Comparison of ENCODE assay signal across 8 cellular contexts in genomic region chr12:110403146-110403974, GRCh38. TPM values are rescaled to one million over a fixed set of nuclear protein-coding genes. Genes with fewer than 3 reads are reported as not detected.
DNase-seq lines count a peak whose midpoint lies in the region; ATAC-seq and TF ChIP-seq lines count a peak whose summit lies in the region.

Gene ANAPC7, minus strand, starts transcription at chr12:110403708. Its CDS starts 81 bp downstream, at chr12:110403627.

- no peaks in the 10 kb centered on the region for H3K9me3 ChIP-seq in right atrium auricular region
- H3K9me3 ChIP-seq in psoas muscle, result no peaks in the 10 kb centered on the region

- DNase-seq in GM04504 (ENCODE audit: low read depth) (peak; percentile 78), NCI-H187 treated with DMSO at 0.1 percent for 48 hours (lab: John Stamatoyannopoulos, UW) (peak; percentile 80), T-helper 2 cell (peak; percentile 74 to 87 (median 85)), right atrium auricular region (ENCODE audit: low spot score) (peak; percentile 91), psoas muscle (peak; percentile 91 to 97)

- peak within 1 kb of the TSS; percentile 88 to 98 for H3K4me3 ChIP-seq in right atrium auricular region
- peak within 1 kb of the TSS; percentile 96 for H3K4me3 ChIP-seq in psoas muscle
- H3K4me3 ChIP-seq in urinary bladder (ENCODE audit: low read depth, low read length), result peak within 1 kb of the TSS; percentile 91

- H3K27ac ChIP-seq in angular gyrus (ENCODE audit: low read depth, low read length) (peak within 1 kb of the TSS; percentile 97), right atrium auricular region (peak within 1 kb of the TSS; percentile 94 to 96), psoas muscle (peak within 1 kb of the TSS; percentile 95), urinary bladder (ENCODE audit: low read depth) (peak within 1 kb of the TSS; percentile 76)

- H3K4me1 ChIP-seq in right atrium auricular region (peaks cover 0 to 14% of the 10 kb centered on the region in 2 donors), psoas muscle (peaks cover 6% of the 10 kb centered on the region), urinary bladder (ENCODE audit: insufficient read depth) (no peaks in the 10 kb centered on the region)

- 0 to 1% (median 0%) methylated on average over 58 to 62 of the region's 62 CpGs for WGBS in psoas muscle, 3 donors
- WGBS in urinary bladder, result under 1% methylated on average over 62 of the region's 62 CpGs

- H3K27me3 ChIP-seq in right atrium auricular region, result no peaks in the 10 kb centered on the region
- H3K27me3 ChIP-seq in psoas muscle (ENCODE audit: insufficient read depth in 3 of 3, low read length in 2 of 3), result no peaks in the 10 kb centered on the region

- ATAC-seq in HG02852 (IDR thresholded peaks at IDR 0.05; ENCODE audit: unreplicated experiment), result peak; percentile 77
- peak; percentile 98 to 99 (median 98) for ATAC-seq in psoas muscle

- peaks cover 14% of the 10 kb centered on the region for H3K36me3 ChIP-seq in right atrium auricular region
- peaks cover 0 to 32% of the 10 kb centered on the region in 2 donors for H3K36me3 ChIP-seq in psoas muscle (ENCODE audit: insufficient read depth in 1 of 2, low read depth in 1 of 2)
- no peaks in the 10 kb centered on the region for H3K36me3 ChIP-seq in urinary bladder (ENCODE audit: insufficient read depth)

- intact Hi-C loops in psoas muscle (cut with DNase I), result no loop called here

- peak in 1 of 2 donors; percentile 3 for TF ChIP-seq CTCF in right atrium auricular region (IDR thresholded peaks at IDR 0.05)
- peak; percentile 3 for TF ChIP-seq CTCF in psoas muscle (IDR thresholded peaks at IDR 0.05)

RNA-seq across cellular contexts. Expression of gene ANAPC7, which starts in this region (rescaled TPM):
- 10 to 100 TPM; 30.4 to 30.9 TPM for total RNA-seq in right atrium auricular region
- total RNA-seq in psoas muscle, result 10 to 100 TPM; 31.9 to 43.9 (median 40.2) TPM
- polyA plus RNA-seq in psoas muscle, result 10 to 100 TPM; 20.8 to 35.1 (median 24.0) TPM
- total RNA-seq in urinary bladder, result 56.6 TPM
- 39.4 TPM for polyA plus RNA-seq in urinary bladder

Comparison
In these comparisons a context has a peak if more than half of its experiments do, and no peak if none do; other contexts are left out.
1. Peak in every context shown above with its lines: DNase-seq, ATAC-seq, H3K4me3 ChIP-seq and H3K27ac ChIP-seq.